8 cellular contexts compared by ENCODE assay signal in the genomic region with DNA sequence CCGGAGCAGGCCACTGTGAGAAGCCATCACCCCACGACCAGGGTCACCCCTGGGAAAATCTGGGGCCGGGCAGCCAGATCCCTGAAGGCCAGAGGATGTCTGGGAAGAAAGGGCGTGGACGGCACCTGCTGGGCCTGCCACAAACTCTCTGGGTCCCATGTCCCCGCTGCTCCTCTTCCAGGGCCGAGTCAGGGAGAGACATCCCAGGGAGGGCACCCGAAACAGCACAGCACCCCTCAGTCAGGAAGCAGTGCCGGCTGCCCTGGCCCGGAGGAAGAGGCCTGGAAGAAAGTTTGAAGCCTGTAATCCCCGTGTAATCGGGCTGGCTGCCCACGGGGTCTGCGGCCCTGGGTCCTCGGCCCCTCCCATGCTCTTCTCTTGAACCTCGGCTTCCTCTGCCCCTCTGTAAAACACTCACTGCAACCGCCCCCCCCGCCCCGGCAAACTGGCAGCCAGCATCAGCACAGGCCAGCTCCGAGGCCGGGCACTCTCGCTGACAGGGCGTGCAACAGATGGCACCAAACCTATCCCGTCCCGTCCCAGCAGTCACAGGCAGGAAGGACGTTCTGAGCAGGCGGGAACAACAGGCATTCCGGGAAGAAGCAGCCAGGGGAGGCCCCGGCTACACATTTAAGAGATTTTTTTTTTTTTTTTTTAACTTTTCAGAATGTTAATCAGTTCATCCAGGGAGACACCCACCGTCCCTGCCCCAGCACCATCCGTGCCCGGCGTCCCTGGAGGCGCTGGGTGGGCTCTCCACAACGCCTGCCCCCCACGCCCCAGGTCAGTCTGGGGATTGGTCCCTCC. TPM values are rescaled to one million over a fixed set of nuclear protein-coding genes. Genes with fewer than 3 reads are reported as not detected.
DNase-seq lines count a peak whose midpoint lies in the region; ATAC-seq and TF ChIP-seq lines count a peak whose summit lies in the region.

No MANE protein-coding gene starts in this region.

- TF ChIP-seq CTCF in liver (IDR thresholded peaks at IDR 0.05; ENCODE audit: low read depth, low read length, missing input control) (no peak), thoracic aorta (IDR thresholded peaks at IDR 0.05) (no peak)

- peak overlapping the region; percentile 98 for H3K4me3 Mint-ChIP-seq in dendritic cell treated with granulocyte-macrophage colony-stimulating factor and Interleukin-4, amounts not matched to agents 40 ng/mL and 50 ng/mL, for 4 days

- H3K27me3 ChIP-seq in liver (ENCODE audit: control insufficient read depth in 4 of 4, insufficient read depth in 4 of 4, low read length in 3 of 4): no peaks in the 10 kb centered on the region
- no peaks in the 10 kb centered on the region for H3K27me3 ChIP-seq in thoracic aorta (replicated peaks; ENCODE audit: insufficient read depth)

- no peaks in the 10 kb centered on the region for H3K9me3 Mint-ChIP-seq in dendritic cell treated with granulocyte-macrophage colony-stimulating factor and Interleukin-4, amounts not matched to agents 40 ng/mL and 50 ng/mL, for 4 days

- peaks cover 75% of the 10 kb centered on the region for H3K4me1 Mint-ChIP-seq in dendritic cell treated with granulocyte-macrophage colony-stimulating factor and Interleukin-4, amounts not matched to agents 40 ng/mL and 50 ng/mL, for 4 days (ENCODE audit: low read depth)

- H3K27me3 Mint-ChIP-seq in dendritic cell treated with granulocyte-macrophage colony-stimulating factor and Interleukin-4, amounts not matched to agents 40 ng/mL and 50 ng/mL, for 4 days: no peaks in the 10 kb centered on the region

- peak overlapping the region; percentile 49 to 52 for H3K9ac ChIP-seq in liver (ENCODE audit: low read depth in 1 of 2, low read length in 2 of 2)

- H3K27ac Mint-ChIP-seq in dendritic cell treated with granulocyte-macrophage colony-stimulating factor and Interleukin-4, amounts not matched to agents 40 ng/mL and 50 ng/mL, for 4 days: peak overlapping the region; percentile 99

- TF ChIP-seq RAD21 in liver (IDR thresholded peaks at IDR 0.05): peak in 1 of 2 donors; percentile 32

- intact Hi-C loops in dendritic cell treated with granulocyte-macrophage colony-stimulating factor and Interleukin-4, amounts not matched to agents 40 ng/mL and 50 ng/mL, for 4 days (cut with micrococcal nuclease): loop anchor here (5.0 kb wide), 1 partner anchor 40 kb away; no protein-coding TSS in a partner anchor

- DNase-seq in G401 (ENCODE audit: low spot score): peak; percentile 63
- no peak for DNase-seq in thoracic aorta (ENCODE audit: low spot score)
- no peak for DNase-seq in NCI-H82 treated with DMSO at 0.1 percent for 48 hours (lab: John Stamatoyannopoulos, UW; ENCODE audit: unreplicated experiment)

- H3K27ac ChIP-seq in liver (ENCODE audit: low read depth in 1 of 2, low read length in 2 of 2): peak overlapping the region; percentile 89 to 91
- H3K27ac ChIP-seq in thoracic aorta: peak overlapping the region; percentile 85 to 94

- H3K4me1 ChIP-seq in liver (ENCODE audit: control insufficient read depth in 4 of 4, insufficient read depth in 4 of 4, low read length in 3 of 4): peaks cover 24 to 54% (median 37%) of the 10 kb centered on the region in 4 donors
- H3K4me1 ChIP-seq in thoracic aorta (ENCODE audit: control insufficient read depth in 1 of 2, low read depth in 2 of 2): peaks cover 20 to 36% of the 10 kb centered on the region in 2 donors

- H3K36me3 ChIP-seq in liver (ENCODE audit: control insufficient read depth in 4 of 4, insufficient read depth in 3 of 4, low read depth in 1 of 4, low read length in 3 of 4) (no peaks in the 10 kb centered on the region), thoracic aorta (no peaks in the 10 kb centered on the region)

- 29% methylated on average over 36 of the region's 36 CpGs for WGBS in liver

- H3K4me3 ChIP-seq in liver (ENCODE audit: low read depth in 1 of 3, low read length in 3 of 3): peak overlapping the region; percentile 79 to 92 (median 83)
- H3K4me3 ChIP-seq in thoracic aorta: peak overlapping the region; percentile 96

- in situ Hi-C loops in G401 (cut with HindIII; ENCODE audit: low sequenced_read_pairs): no loop called here

- peaks cover 63% of the 10 kb centered on the region for H3K36me3 Mint-ChIP-seq in dendritic cell treated with granulocyte-macrophage colony-stimulating factor and Interleukin-4, amounts not matched to agents 40 ng/mL and 50 ng/mL, for 4 days (ENCODE audit: low read depth)

- ATAC-seq in thoracic aorta (ENCODE audit: insufficient number of reproducible peaks, low FRiP score, low read depth): no peak
- ATAC-seq in HG02678 (IDR thresholded peaks at IDR 0.05; ENCODE audit: unreplicated experiment): no peak
- no peak for ATAC-seq in HG02870 (IDR thresholded peaks at IDR 0.05; ENCODE audit: unreplicated experiment)

- H3K9me3 ChIP-seq in liver (ENCODE audit: control insufficient read depth in 4 of 4, low read length in 3 of 4) (no peaks in the 10 kb centered on the region), thoracic aorta (no peaks in the 10 kb centered on the region)

TF ChIP-seq in PFSK-1, 5 proteins besides CTCF, POLR2A, EP300 and RAD21 (continues in another document):
- TF ChIP-seq TAF1 (IDR thresholded peaks at IDR 0.05; ENCODE audit: borderline replicate concordance, insufficient read depth, low read length): 0 out of 2 replicates have a peak, but pooled peaks have one; percentile 35
- TF ChIP-seq SIN3A (IDR thresholded peaks at IDR 0.05; ENCODE audit: borderline replicate concordance, insufficient read depth, low read length): 0 out of 2 replicates have a peak, but pooled peaks have one; percentile 27
- TF ChIP-seq FOXP2 (optimal IDR thresholded peaks at IDR 0.05; ENCODE audit: borderline replicate concordance, extremely low read depth, extremely low read length, insufficient read depth): peak; percentile 30

TF ChIP-seq in liver, 16 proteins besides CTCF, POLR2A, EP300 and RAD21 (continues in another document):
- TF ChIP-seq SP1 (IDR thresholded peaks at IDR 0.05) (peak; percentile 47), FOXA2 (IDR thresholded peaks at IDR 0.05) (no peak), YY1 (IDR thresholded peaks at IDR 0.05) (peak; percentile 58), FOXA1 (IDR thresholded peaks at IDR 0.05) (no peak), HNF4A (conservative IDR thresholded peaks at IDR 0.05) (peak; percentile 17 to 18), HNF4G (IDR thresholded peaks at IDR 0.05) (no peak), REST (IDR thresholded peaks at IDR 0.05) (no peak), MAX (IDR thresholded peaks at IDR 0.05) (no peak)
- TF ChIP-seq, protein P1, sequence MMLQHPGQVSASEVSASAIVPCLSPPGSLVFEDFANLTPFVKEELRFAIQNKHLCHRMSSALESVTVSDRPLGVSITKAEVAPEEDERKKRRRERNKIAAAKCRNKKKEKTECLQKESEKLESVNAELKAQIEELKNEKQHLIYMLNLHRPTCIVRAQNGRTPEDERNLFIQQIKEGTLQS (IDR thresholded peaks at IDR 0.05): no peak
- TF ChIP-seq, protein P2, sequence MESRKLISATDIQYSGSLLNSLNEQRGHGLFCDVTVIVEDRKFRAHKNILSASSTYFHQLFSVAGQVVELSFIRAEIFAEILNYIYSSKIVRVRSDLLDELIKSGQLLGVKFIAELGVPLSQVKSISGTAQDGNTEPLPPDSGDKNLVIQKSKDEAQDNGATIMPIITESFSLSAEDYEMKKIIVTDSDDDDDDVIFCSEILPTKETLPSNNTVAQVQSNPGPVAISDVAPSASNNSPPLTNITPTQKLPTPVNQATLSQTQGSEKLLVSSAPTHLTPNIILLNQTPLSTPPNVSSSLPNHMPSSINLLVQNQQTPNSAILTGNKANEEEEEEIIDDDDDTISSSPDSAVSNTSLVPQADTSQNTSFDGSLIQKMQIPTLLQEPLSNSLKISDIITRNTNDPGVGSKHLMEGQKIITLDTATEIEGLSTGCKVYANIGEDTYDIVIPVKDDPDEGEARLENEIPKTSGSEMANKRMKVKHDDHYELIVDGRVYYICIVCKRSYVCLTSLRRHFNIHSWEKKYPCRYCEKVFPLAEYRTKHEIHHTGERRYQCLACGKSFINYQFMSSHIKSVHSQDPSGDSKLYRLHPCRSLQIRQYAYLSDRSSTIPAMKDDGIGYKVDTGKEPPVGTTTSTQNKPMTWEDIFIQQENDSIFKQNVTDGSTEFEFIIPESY (IDR thresholded peaks at IDR 0.05): no peak

RNA-seq across cellular contexts. Expression of gene SBNO2, which starts 1.5 kb away (rescaled TPM):
- total RNA-seq in G401 (2014; rRNA removed; shearing (Covaris generic)): 22.3 and 25.1 TPM in 2 replicates
- 60.9 TPM for polyA plus RNA-seq in PFSK-1 (2012; ENCODE audit: insufficient read length, low read depth)
- 10 to 100 TPM; 11.0 to 25.0 TPM for total RNA-seq in liver
- 10 to 100 TPM in 1 of 2 donors, 1 to 10 TPM in 1; 2.2 to 19.1 TPM for polyA plus RNA-seq in liver
- total RNA-seq in thoracic aorta: 100 to 1,000 TPM in 1 of 2 donors, 10 to 100 TPM in 1; 55.4 to 182 TPM

RNA-seq across cellular contexts. Expression of gene STK11, which starts 33.0 kb away (rescaled TPM):
- 83.6 and 94.8 TPM in 2 replicates for total RNA-seq in G401 (2014; rRNA removed; shearing (Covaris generic))
- polyA plus RNA-seq in PFSK-1 (2012; ENCODE audit: insufficient read length, low read depth): 80.4 TPM
- total RNA-seq in liver: 100 to 1,000 TPM in 1 of 2 donors, 10 to 100 TPM in 1; 40.6 to 126 TPM
- 10 to 100 TPM in 1 of 2 donors, 1 to 10 TPM in 1; 3.0 to 30.3 TPM for polyA plus RNA-seq in liver
- 10 to 100 TPM; 60.2 to 70.0 TPM for total RNA-seq in thoracic aorta
